Comparison of ENCODE assay signal across 8 cellular contexts in the genomic region with DNA sequence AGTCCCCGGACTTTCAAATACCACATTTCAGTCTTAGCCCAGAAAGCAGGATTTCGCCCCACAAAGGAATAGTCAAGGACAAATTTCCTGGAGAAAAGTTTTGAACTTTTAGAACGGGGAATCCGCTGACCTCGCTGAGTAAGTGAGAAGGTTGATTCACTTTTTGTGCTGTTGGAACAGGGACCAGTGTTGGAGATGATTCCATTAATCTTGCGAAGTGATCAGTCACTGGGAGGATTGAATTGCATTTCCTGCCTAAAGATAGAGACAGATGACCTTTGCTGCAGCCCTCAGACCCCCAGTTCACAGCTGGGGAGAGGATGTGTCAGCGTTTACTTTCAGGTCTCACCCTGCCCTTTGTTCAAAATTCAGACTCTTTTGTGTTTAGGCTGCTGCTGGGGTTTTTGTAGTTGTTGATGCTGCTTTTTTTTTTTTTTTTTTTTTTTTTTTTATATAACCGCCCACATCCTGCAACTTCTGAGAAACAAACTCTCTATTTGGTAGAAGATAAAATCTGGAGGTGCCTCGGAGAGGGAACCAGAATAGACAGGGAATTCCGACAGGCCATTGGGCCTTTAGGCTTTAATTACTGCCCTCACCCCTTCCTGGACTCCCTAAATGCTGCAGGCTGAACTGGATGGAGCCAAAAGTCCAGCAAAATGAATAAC. TPM values are rescaled to one million over a fixed set of nuclear protein-coding genes. Genes with fewer than 3 reads are reported as not detected.
DNase-seq lines count a peak whose midpoint lies in the region; ATAC-seq and TF ChIP-seq lines count a peak whose summit lies in the region.

No MANE protein-coding gene starts in this region.

- H3K36me3 ChIP-seq in MG63 (no peaks in the 10 kb centered on the region), gastroesophageal sphincter (no peaks in the 10 kb centered on the region), skeletal muscle tissue (ENCODE audit: control insufficient read depth in 3 of 3, insufficient read depth in 3 of 3, low read length in 3 of 3) (no peaks in the 10 kb centered on the region)

- no peak for TF ChIP-seq CTCF in gastroesophageal sphincter (IDR thresholded peaks at IDR 0.05)

- no peak for TF ChIP-seq POLR2A in gastroesophageal sphincter (IDR thresholded peaks at IDR 0.05)

- no peak for TF ChIP-seq EP300 in gastroesophageal sphincter (IDR thresholded peaks at IDR 0.05)

- H3K27ac ChIP-seq in gastroesophageal sphincter (peak overlapping the region; percentile 66 to 87 (median 80)), skeletal muscle tissue (ENCODE audit: low read depth, low read length) (peak overlapping the region; percentile 90)

- peaks cover 0 to 13% (median 0%) of the 10 kb centered on the region in 3 donors for H3K4me1 ChIP-seq in gastroesophageal sphincter
- H3K4me1 ChIP-seq in skeletal muscle tissue (ENCODE audit: control insufficient read depth in 3 of 3, insufficient read depth in 3 of 3, low read length in 3 of 3) = peaks cover 9 to 12% (median 9%) of the 10 kb centered on the region in 3 donors

- no peaks in the 10 kb centered on the region for H3K27me3 ChIP-seq in MG63
- no peaks in the 10 kb centered on the region for H3K27me3 ChIP-seq in gastroesophageal sphincter
- no peaks in the 10 kb centered on the region for H3K27me3 ChIP-seq in skeletal muscle tissue (ENCODE audit: control insufficient read depth in 3 of 3, insufficient read depth in 3 of 3, low read length in 3 of 3)

- peak; percentile 63 for ATAC-seq in GM21390 (IDR thresholded peaks at IDR 0.05; ENCODE audit: unreplicated experiment)
- ATAC-seq in gastroesophageal sphincter = peak; percentile 37

- no peaks in the 10 kb centered on the region for H3K9me3 ChIP-seq in MG63
- no peaks in the 10 kb centered on the region for H3K9me3 ChIP-seq in gastroesophageal sphincter
- H3K9me3 ChIP-seq in skeletal muscle tissue (ENCODE audit: control insufficient read depth in 3 of 3, low read length in 3 of 3) = no peaks in the 10 kb centered on the region

- peak overlapping the region; percentile 79 to 87 (median 81) for H3K9ac ChIP-seq in skeletal muscle tissue (ENCODE audit: low read depth in 1 of 3, low read length in 3 of 3)

- H3K4me3 ChIP-seq in MG63 (no peak overlapping the region), gastroesophageal sphincter (peak overlapping the region; percentile 42 to 50), skeletal muscle tissue (ENCODE audit: low read length in 3 of 3) (peak overlapping the region; percentile 22 to 66 (median 53))

- DNase-seq in A172 (ENCODE audit: low spot score) (peak; percentile 55), MG63 (peak; percentile 38), activated T-helper 1 cell treated with Interleukin-2 at 50 U/mL for 16 hours (ENCODE audit: low read depth) (peak; percentile 50), DMS53 treated with DMSO at 0.1 percent for 48 hours (lab: John Stamatoyannopoulos, UW; ENCODE audit: unreplicated experiment) (no peak), GF-D8 (lab: John Stamatoyannopoulos, UW) (no peak)

- 1 to 11% methylated on average over 7 of the region's 10 CpGs for WGBS in gastroesophageal sphincter (ENCODE audit: low coverage in 1 of 2), 2 donors

RNA-seq across cellular contexts. Expression of a gene that starts 9.8 kb away (rescaled TPM):
- 27.7 and 37.2 TPM in 2 replicates for total RNA-seq in A172 (2014; rRNA removed; shearing (Covaris generic))
- total RNA-seq in MG63 (2014; rRNA removed; shearing (Covaris generic); ENCODE audit: low replicate concordance) = 18.1 and 30.1 TPM in 2 replicates
- total RNA-seq in gastroesophageal sphincter = 10 to 100 TPM in 3 of 4 donors, 1 to 10 TPM in 1; 10.0 to 26.5 (median 15.0) TPM
- 28.7 TPM for total RNA-seq in skeletal muscle tissue

RNA-seq across cellular contexts. Expression of a gene that starts 35.7 kb away (rescaled TPM):
- total RNA-seq in A172 (2014; rRNA removed; shearing (Covaris generic)) = 10.4 and 13.2 TPM in 2 replicates
- 5.9 and 15.9 TPM in 2 replicates for total RNA-seq in MG63 (2014; rRNA removed; shearing (Covaris generic); ENCODE audit: low replicate concordance)
- total RNA-seq in gastroesophageal sphincter = 10 to 100 TPM in 3 of 4 donors, 1 to 10 TPM in 1; 8.7 to 15.5 (median 12.6) TPM
- total RNA-seq in skeletal muscle tissue = 10.4 TPM

Comparison
In these comparisons a context has a peak if more than half of its experiments do, and no peak if none do; other contexts are left out.
1. DNase-seq: peak in A172 (single experiment), MG63 (single experiment) and activated T-helper 1 cell treated with Interleukin-2 at 50 U/mL for 16 hours (single experiment); none in DMS53 treated with DMSO at 0.1 percent for 48 hours (single experiment) and GF-D8 (single experiment).